16 cellular contexts compared by ENCODE assay signal in the genomic region with DNA sequence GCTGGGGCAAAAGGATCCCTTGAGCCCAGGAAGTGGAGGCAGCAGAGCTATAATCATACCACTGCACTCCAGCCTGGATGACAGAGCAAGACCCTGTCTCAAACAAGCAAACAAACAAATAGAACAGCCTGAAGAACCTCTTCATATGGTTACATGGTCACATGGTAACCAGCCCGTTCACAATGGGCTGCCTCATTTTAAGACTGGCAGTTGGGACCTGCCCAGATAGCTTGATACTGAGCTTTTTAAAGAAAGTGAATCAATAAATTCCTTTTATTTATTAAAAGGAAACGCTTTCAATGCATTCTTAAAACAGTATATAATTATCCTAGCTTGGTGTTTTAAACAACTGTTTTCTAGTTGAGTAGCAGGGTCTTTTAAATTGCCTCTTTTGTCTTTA. TPM values are rescaled to one million over a fixed set of nuclear protein-coding genes. Genes with fewer than 3 reads are reported as not detected.
DNase-seq lines count a peak whose midpoint lies in the region; ATAC-seq and TF ChIP-seq lines count a peak whose summit lies in the region.
"Had no signal": no experiment of that assay in that cellular context is flagged by ENCODE, and none has a peak within 500 bp of the region (broad histone marks: within the 10 kb centered on the region; RNA-seq: fewer than 3 reads in every experiment).

No MANE protein-coding gene starts in this region.

- H3K36me3 ChIP-seq in naive thymus-derived CD4-positive, alpha-beta T cell (ENCODE audit: control insufficient read depth in 2 of 3, insufficient read depth in 3 of 3, low read length in 3 of 3), result peaks cover 0 to 6% (median 0%) of the 10 kb centered on the region in 3 experiments
- no peaks in the 10 kb centered on the region for H3K36me3 ChIP-seq in MM.1S (replicated peaks; ENCODE audit: insufficient read depth, low read length)
- H3K36me3 ChIP-seq in mucosa of descending colon (ENCODE audit: low read depth), result no peaks in the 10 kb centered on the region

- H3K36me3 Mint-ChIP-seq in activated naive CD8-positive, alpha-beta T cell treated with anti-CD3 and anti-CD28 coated beads for 36 hours, result peaks cover 47% of the 10 kb centered on the region
- peaks cover 7 to 24% (median 11%) of the 10 kb centered on the region in 5 donors for H3K36me3 Mint-ChIP-seq in naive thymus-derived CD4-positive, alpha-beta T cell

- TF ChIP-seq CTCF in MM.1S (IDR thresholded peaks at IDR 0.05; ENCODE audit: low read length) (no peak), mucosa of descending colon (IDR thresholded peaks at IDR 0.05) (no peak)

- H3K4me3 Mint-ChIP-seq in activated naive CD8-positive, alpha-beta T cell treated with anti-CD3 and anti-CD28 coated beads for 36 hours, result no peak overlapping the region
- H3K4me3 Mint-ChIP-seq in naive thymus-derived CD4-positive, alpha-beta T cell, result peak overlapping the region in 8 of 10 donors; percentile 25 to 92 (median 56)
- H3K4me3 Mint-ChIP-seq: activated T-cell treated with anti-CD3 and anti-CD28 coated beads, Interleukin-2, amount 50 U/mL, for 4 hours had no signal

- no peaks in the 10 kb centered on the region for H3K9me3 Mint-ChIP-seq in activated naive CD8-positive, alpha-beta T cell treated with anti-CD3 and anti-CD28 coated beads for 36 hours
- H3K9me3 Mint-ChIP-seq in naive thymus-derived CD4-positive, alpha-beta T cell, result no peaks in the 10 kb centered on the region
- H3K9me3 Mint-ChIP-seq: activated T-cell treated with anti-CD3 and anti-CD28 coated beads, Interleukin-2, amount 50 U/mL, for 4 hours had no signal

- POLR2A ChIA-PET in naive thymus-derived CD4-positive, alpha-beta T cell (lab: Charles Lee), result interaction anchor here (0.6 to 8.7 kb wide), 5 partner anchors 10 to 685 kb away, joined by 3 to 95 read pairs (median 7); a partner anchor contains a TSS

- no peaks in the 10 kb centered on the region for H3K27me3 ChIP-seq in naive thymus-derived CD4-positive, alpha-beta T cell (ENCODE audit: control insufficient read depth in 2 of 2, insufficient read depth in 2 of 2, low read length in 2 of 2)
- no peaks in the 10 kb centered on the region for H3K27me3 ChIP-seq in MM.1S (replicated peaks; ENCODE audit: insufficient read depth, low read length)
- H3K27me3 ChIP-seq: BE2C had no signal

- H3K79me2 ChIP-seq in MM.1S (ENCODE audit: low read length), result peaks cover 99% of the 10 kb centered on the region

- peak overlapping the region; percentile 55 for H3K27ac Mint-ChIP-seq in activated naive CD8-positive, alpha-beta T cell treated with anti-CD3 and anti-CD28 coated beads for 36 hours
- peak overlapping the region in 5 of 9 donors; percentile 48 to 89 (median 82) for H3K27ac Mint-ChIP-seq in naive thymus-derived CD4-positive, alpha-beta T cell

- no peak overlapping the region for H3K9ac ChIP-seq in MM.1S (ENCODE audit: low read length)

- no peak for ATAC-seq in naive thymus-derived CD4-positive, alpha-beta T cell
- no peak for ATAC-seq in mucosa of descending colon
- no peak for ATAC-seq in HG03439 (IDR thresholded peaks at IDR 0.05; ENCODE audit: unreplicated experiment)
- no peak for ATAC-seq in GM18861 (IDR thresholded peaks at IDR 0.05; ENCODE audit: unreplicated experiment)
- ATAC-seq: activated CD4-positive, CD25-positive, alpha-beta regulatory T cell treated with anti-CD3 and anti-CD28 coated beads, Interleukin-2, amount 50 U/mL, for 24 hours; activated T-cell treated with anti-CD3 and anti-CD28 coated beads, Interleukin-2, amount 50 U/mL, for 4 hours had no signal

- H4K20me1 ChIP-seq in MM.1S (ENCODE audit: insufficient read depth, low read length), result no peaks in the 10 kb centered on the region

- no peaks in the 10 kb centered on the region for H3K9me2 ChIP-seq in MM.1S (replicated peaks; ENCODE audit: insufficient read depth, low read length)

- H3K4me1 ChIP-seq in naive thymus-derived CD4-positive, alpha-beta T cell (ENCODE audit: control insufficient read depth in 2 of 2, insufficient read depth in 2 of 2, low read length in 2 of 2), result peaks cover 7 to 86% of the 10 kb centered on the region in 2 donors
- H3K4me1 ChIP-seq in MM.1S (ENCODE audit: low read length) (no peaks in the 10 kb centered on the region), mucosa of descending colon (ENCODE audit: low read depth) (peaks cover 75% of the 10 kb centered on the region)

- no peaks in the 10 kb centered on the region for H3F3A ChIP-seq in MM.1S (ENCODE audit: insufficient read depth, low read length)

- H3K4me1 Mint-ChIP-seq in activated naive CD8-positive, alpha-beta T cell treated with anti-CD3 and anti-CD28 coated beads for 36 hours, result peaks cover 73% of the 10 kb centered on the region
- H3K4me1 Mint-ChIP-seq in naive thymus-derived CD4-positive, alpha-beta T cell, result peaks cover 0 to 72% (median 38%) of the 10 kb centered on the region in 7 donors

- CTCF ChIA-PET in naive thymus-derived CD4-positive, alpha-beta T cell (lab: Charles Lee), result interaction anchor here (0.6 to 2.7 kb wide), 5 partner anchors 8 to 430 kb away, joined by 3 to 15 read pairs (median 5); no protein-coding TSS in a partner anchor

- no peaks in the 10 kb centered on the region for H3K9me3 ChIP-seq in naive thymus-derived CD4-positive, alpha-beta T cell (ENCODE audit: control insufficient read depth in 2 of 3, low read length in 3 of 3)
- H3K9me3 ChIP-seq in MM.1S (replicated peaks; ENCODE audit: insufficient read depth, low read length), result no peaks in the 10 kb centered on the region
- H3K9me3 ChIP-seq in mucosa of descending colon, result no peaks in the 10 kb centered on the region
- H3K9me3 ChIP-seq: BE2C, HAP-1 had no signal

- H2AFZ ChIP-seq in MM.1S (ENCODE audit: low read length), result no peak overlapping the region

- H3K4me2 ChIP-seq in MM.1S (ENCODE audit: low read depth, low read length), result no peak overlapping the region

- intact Hi-C loops in naive thymus-derived CD4-positive, alpha-beta T cell (cut with micrococcal nuclease), result loop anchor here in 1 of 2 donors (10.0 kb wide), 1 partner anchor 876 kb away; a partner anchor contains a TSS
- intact Hi-C loops in mucosa of descending colon (cut with DNase I, micrococcal nuclease), result no loop called here

- no peaks in the 10 kb centered on the region for H3K27me3 Mint-ChIP-seq in activated naive CD8-positive, alpha-beta T cell treated with anti-CD3 and anti-CD28 coated beads for 36 hours
- H3K27me3 Mint-ChIP-seq in naive thymus-derived CD4-positive, alpha-beta T cell, result no peaks in the 10 kb centered on the region

- H3K27ac ChIP-seq in naive thymus-derived CD4-positive, alpha-beta T cell (ENCODE audit: low read depth, low read length), result peak overlapping the region; percentile 40
- H3K27ac ChIP-seq in MM.1S (ENCODE audit: low read length), result no peak overlapping the region

- H3K4me3 ChIP-seq in naive thymus-derived CD4-positive, alpha-beta T cell (ENCODE audit: low read length), result no peak overlapping the region
- no peak overlapping the region for H3K4me3 ChIP-seq in MM.1S (ENCODE audit: low read length)
- no peak overlapping the region for H3K4me3 ChIP-seq in mucosa of descending colon
- H3K4me3 ChIP-seq: HAP-1 had no signal

- peak; percentile 51 for DNase-seq in Ammon's horn (ENCODE audit: low spot score)
- peak; percentile 20 for DNase-seq in DMS79 (lab: John Stamatoyannopoulos, UW)
- DNase-seq in activated naive CD8-positive, alpha-beta T cell treated with anti-CD3 and anti-CD28 coated beads for 36 hours, result no peak
- DNase-seq in naive thymus-derived CD4-positive, alpha-beta T cell, result no peak
- DNase-seq in MM.1S, result no peak
- DNase-seq in mucosa of descending colon, result no peak
- DNase-seq: activated T-cell treated with anti-CD3 and anti-CD28 coated beads, Interleukin-2, amount 50 U/mL, for 4 hours; BE2C; GF-D8; midbrain; stimulated activated CD4-positive, alpha-beta T cell treated with anti-CD3 and anti-CD28 coated beads, Interleukin-2, amount 100 ng/mL, for 48 hours; SW 1271 had no signal

RNA-seq across cellular contexts. Expression of a gene that starts 10.5 kb away (rescaled TPM):
- total RNA-seq in activated naive CD8-positive, alpha-beta T cell treated with anti-CD3 and anti-CD28 coated beads for 36 hours, result 10 to 100 TPM; 29.0 to 30.1 TPM
- 100 to 1,000 TPM in 4 of 5 experiments, 10 to 100 TPM in 1; 57.0 to 123 (median 115) TPM for total RNA-seq in naive thymus-derived CD4-positive, alpha-beta T cell
- 10 to 100 TPM; 17.4 to 29.8 TPM for polyA plus RNA-seq in naive thymus-derived CD4-positive, alpha-beta T cell
- total RNA-seq in mucosa of descending colon, result 100 to 1,000 TPM; 194 to 230 (median 201) TPM

Comparison
In these comparisons a context has a peak if more than half of its experiments do, and no peak if none do; other contexts are left out.
1. DNase-seq: peak in Ammon's horn (single experiment) and DMS79 (single experiment); none in activated naive CD8-positive, alpha-beta T cell treated with anti-CD3 and anti-CD28 coated beads for 36 hours (single experiment), naive thymus-derived CD4-positive, alpha-beta T cell (0 of 9), MM.1S (single experiment) and mucosa of descending colon (0 of 3).